Comparison of ENCODE assay signal across 9 cellular contexts in the genomic region with DNA sequence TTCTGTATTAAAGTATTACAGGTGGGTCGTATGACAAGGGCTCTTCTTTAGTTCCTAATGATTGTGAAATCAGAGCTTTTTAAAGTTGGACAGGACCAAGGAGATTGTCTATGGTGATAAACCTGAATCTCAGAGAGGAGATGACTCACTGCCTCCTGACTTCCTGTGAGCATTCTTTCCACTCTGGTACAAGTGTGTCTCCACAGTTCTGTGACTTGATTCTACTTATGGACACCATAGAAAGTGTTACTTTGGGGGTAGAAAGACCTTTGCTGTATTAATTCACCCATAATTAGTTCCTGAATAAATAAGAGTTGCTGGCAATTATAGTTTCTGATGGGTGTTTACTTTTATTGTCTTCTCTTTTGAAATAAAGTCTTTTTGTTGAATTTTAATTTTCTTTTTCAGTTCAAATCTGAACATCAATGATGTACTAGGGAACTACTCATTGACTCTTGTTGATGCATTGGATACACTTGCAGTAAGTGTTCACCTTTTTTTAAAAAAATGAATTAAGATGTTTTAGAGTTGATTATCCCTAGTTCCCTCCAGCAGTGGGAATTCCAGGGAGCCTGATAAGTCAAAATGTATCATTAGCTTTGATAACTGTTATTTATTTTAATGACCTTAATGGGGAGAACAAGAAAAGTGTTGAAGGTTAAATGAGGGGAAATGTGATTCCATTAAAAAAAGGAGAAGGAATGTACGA.
DNase-seq lines count a peak whose midpoint lies in the region; ATAC-seq, FAIRE-seq and TF ChIP-seq lines count a peak whose summit lies in the region.
"Had no signal": no experiment of that assay in that cellular context is flagged by ENCODE, and none has a peak within 500 bp of the region (broad histone marks: within the 10 kb centered on the region; RNA-seq: fewer than 3 reads in every experiment).

No MANE protein-coding gene starts in this region.

- H3K36me3 ChIP-seq in neutrophil = peaks cover 1% of the 10 kb centered on the region

- TF ChIP-seq CTCF in neutrophil (IDR thresholded peaks at IDR 0.05) = no peak

- no peaks in the 10 kb centered on the region for H3K27me3 ChIP-seq in neutrophil

- H3K4me3 Mint-ChIP-seq in central memory CD8-positive, alpha-beta T cell = peak overlapping the region; percentile 47

- in situ Hi-C loops in ACHN (cut with HindIII; ENCODE audit: low pct_ligation_motif_present, low pct_unique_long_range_greater_than_20kb, low sequenced_read_pairs) = no loop called here

- FAIRE-seq in RCC 7860 (lab: Jason Lieb, UNC) = peak; percentile 77
- FAIRE-seq: H1 had no signal

- H3K4me3 ChIP-seq in neutrophil (ENCODE audit: low read depth in 1 of 2, low read length in 1 of 2) = no peak overlapping the region

- H3K9me3 Mint-ChIP-seq in central memory CD8-positive, alpha-beta T cell = no peaks in the 10 kb centered on the region

- no peaks in the 10 kb centered on the region for H3K27me3 Mint-ChIP-seq in central memory CD8-positive, alpha-beta T cell

- H3K27ac ChIP-seq in neutrophil = peak overlapping the region; percentile 70

- peaks cover 38% of the 10 kb centered on the region for H3K36me3 Mint-ChIP-seq in central memory CD8-positive, alpha-beta T cell (ENCODE audit: insufficient read depth)

- H3K4me1 ChIP-seq in neutrophil (ENCODE audit: control insufficient read depth in 1 of 2, insufficient read depth in 1 of 2, low read depth in 1 of 2, low read length in 1 of 2) = peaks cover 89 to 97% of the 10 kb centered on the region in 2 experiments

- peak; percentile 35 for ATAC-seq in GM18517 (IDR thresholded peaks at IDR 0.05; ENCODE audit: unreplicated experiment)
- peak; percentile 23 for ATAC-seq in HG03045 (IDR thresholded peaks at IDR 0.05; ENCODE audit: unreplicated experiment)
- ATAC-seq in central memory CD8-positive, alpha-beta T cell (replicated peaks; ENCODE audit: extremely low read depth, poor library complexity, severe bottlenecking) = peak; percentile 57

- peaks cover 80% of the 10 kb centered on the region for H3K4me1 Mint-ChIP-seq in central memory CD8-positive, alpha-beta T cell

- H3K9me3 ChIP-seq in neutrophil = no peaks in the 10 kb centered on the region

- H3K27ac Mint-ChIP-seq in central memory CD8-positive, alpha-beta T cell (ENCODE audit: low read depth) = peak overlapping the region; percentile 82

- DNase-seq in ACHN (peak; percentile 81), RCC 7860 (ENCODE audit: low spot score) (peak; percentile 62), NCI-H128 (lab: John Stamatoyannopoulos, UW; ENCODE audit: unreplicated experiment) (no peak), NCI-H748 (lab: John Stamatoyannopoulos, UW; ENCODE audit: unreplicated experiment) (no peak)
- DNase-seq in central memory CD8-positive, alpha-beta T cell (ENCODE audit: low spot score in 2 of 2) = no peak

Comparison
In these comparisons a context has a peak if more than half of its experiments do, and no peak if none do; other contexts are left out.
1. DNase-seq: peak in ACHN (single experiment) and RCC 7860 (single experiment); none in central memory CD8-positive, alpha-beta T cell (0 of 2), NCI-H128 (single experiment) and NCI-H748 (single experiment).
2. Peak in every context shown above with its lines, with median percentiles within 50 percentile points of each other: ATAC-seq.